Comparison of ENCODE assay signal across 14 cellular contexts in the genomic region with DNA sequence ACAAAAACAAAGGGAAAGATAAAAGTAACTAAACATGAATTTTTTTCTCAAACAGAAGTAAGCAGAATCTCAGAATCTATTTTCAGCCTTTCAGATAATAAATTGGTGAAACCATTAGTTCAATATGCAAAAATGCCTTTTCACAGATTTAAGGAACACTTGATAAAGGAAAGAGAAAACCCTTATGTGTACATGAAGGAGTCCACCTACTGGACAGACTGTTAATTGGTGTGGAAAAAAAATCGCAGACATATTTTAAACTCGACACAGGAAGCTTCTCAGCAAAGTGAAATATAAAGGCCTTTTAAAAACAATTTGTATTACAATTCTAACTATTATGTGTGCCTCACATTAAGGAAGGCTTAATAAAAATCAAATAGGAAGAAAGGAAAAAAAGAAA. TPM values are rescaled to one million over a fixed set of nuclear protein-coding genes. Genes with fewer than 3 reads are reported as not detected.
DNase-seq lines count a peak whose midpoint lies in the region; ATAC-seq, FAIRE-seq and TF ChIP-seq lines count a peak whose summit lies in the region.
"Had no signal": no experiment of that assay in that cellular context is flagged by ENCODE, and none has a peak within 500 bp of the region (broad histone marks: within the 10 kb centered on the region; RNA-seq: fewer than 3 reads in every experiment).

No MANE protein-coding gene starts in this region.

- no peaks in the 10 kb centered on the region for H3K27me3 Mint-ChIP-seq in Caco-2 (ENCODE audit: insufficient read depth, unreplicated experiment)
- H3K27me3 Mint-ChIP-seq in activated CD4-positive, alpha-beta memory T cell treated with anti-CD3 and anti-CD28 coated beads for 36 hours: no peaks in the 10 kb centered on the region

- H3K27me3 ChIP-seq in Caco-2 (replicated peaks; ENCODE audit: control insufficient read depth, insufficient read depth, low read length) (no peaks in the 10 kb centered on the region), kidney epithelial cell (ENCODE audit: control insufficient read depth, insufficient read depth, low read length) (no peaks in the 10 kb centered on the region)
- H3K27me3 ChIP-seq: esophagus squamous epithelium, SJSA1 had no signal

- no peak for FAIRE-seq in HTR-8/SVneo (lab: Jason Lieb, UNC)

- H3K27ac ChIP-seq in VCaP: no peak overlapping the region
- H3K27ac ChIP-seq: esophagus squamous epithelium, SJSA1 had no signal

- CTCF ChIA-PET in Caco-2 (lab: Charles Lee): interaction anchor here (0.6 kb wide), 1 partner anchor 33 kb away, joined by 3 read pairs; no protein-coding TSS in a partner anchor
- CTCF ChIA-PET in activated CD4-positive, alpha-beta memory T cell treated with anti-CD3 and anti-CD28 coated beads for 36 hours (lab: Charles Lee): no interaction called here

- H3K9me3 ChIP-seq in Caco-2: peaks cover 3% of the 10 kb centered on the region; the same call in 1 of the 2 replicates
- H3K9me3 ChIP-seq: esophagus squamous epithelium, HAP-1, SJSA1 had no signal

- no peak overlapping the region for H3K4me3 ChIP-seq in Caco-2 (ENCODE audit: low read depth, low read length)
- H3K4me3 ChIP-seq in kidney epithelial cell (ENCODE audit: low read depth, low read length): no peak overlapping the region
- H3K4me3 ChIP-seq: esophagus squamous epithelium, HAP-1, SJSA1 had no signal

- no peak overlapping the region for H3K4me3 Mint-ChIP-seq in Caco-2 (ENCODE audit: unreplicated experiment)
- no peak overlapping the region for H3K4me3 Mint-ChIP-seq in activated CD4-positive, alpha-beta memory T cell treated with anti-CD3 and anti-CD28 coated beads for 36 hours
- H3K4me3 Mint-ChIP-seq: activated T-helper 1 cell treated with anti-CD3 and anti-CD28 coated beads, Interleukin-12 subunit alpha, Interleukin-12 subunit beta, Interleukin-2, Interleukin-4 antibody, amounts not matched to agents 30 ng/mL and 10 ng/mL and 1 ng/mL, durations not matched to agents 14 hours and 24 hours and 36 hours had no signal

- H3K36me3 ChIP-seq in Caco-2 (ENCODE audit: control insufficient read depth, insufficient read depth, low read length) (no peaks in the 10 kb centered on the region; the same call in 1 of the 2 replicates), kidney epithelial cell (ENCODE audit: control insufficient read depth, insufficient read depth, low read length) (no peaks in the 10 kb centered on the region)
- H3K36me3 ChIP-seq: esophagus squamous epithelium, HAP-1, SJSA1 had no signal

- DNase-seq in Caco-2 (peak in 1 of 2 experiments; percentile 32), HTR-8/SVneo (ENCODE audit: insufficient read length, low spot score) (peak; percentile 10), kidney epithelial cell (ENCODE audit: low read depth) (no peak), NCI-H1048 (lab: John Stamatoyannopoulos, UW) (no peak), NK-92 (lab: John Stamatoyannopoulos, UW; ENCODE audit: unreplicated experiment) (no peak)
- DNase-seq in activated CD4-positive, alpha-beta memory T cell treated with anti-CD3 and anti-CD28 coated beads for 36 hours: no peak
- DNase-seq: esophagus squamous epithelium, GDM1, occipital lobe had no signal

- peak; percentile 29 to 32 for TF ChIP-seq CTCF in Caco-2 (IDR thresholded peaks at IDR 0.05; ENCODE audit: insufficient read depth in 1 of 2, low read depth in 1 of 2, low read length in 1 of 2, severe bottlenecking in 1 of 2, unreplicated experiment in 1 of 2)
- peak; percentile 79 for TF ChIP-seq CTCF in VCaP (conservative IDR thresholded peaks at IDR 0.05)
- TF ChIP-seq CTCF in kidney epithelial cell (IDR thresholded peaks at IDR 0.05; ENCODE audit: insufficient read depth, low read length, poor library complexity, severe bottlenecking): peak; percentile 28

- no peaks in the 10 kb centered on the region for H3K36me3 Mint-ChIP-seq in Caco-2 (ENCODE audit: insufficient read depth, unreplicated experiment)
- no peaks in the 10 kb centered on the region for H3K36me3 Mint-ChIP-seq in activated CD4-positive, alpha-beta memory T cell treated with anti-CD3 and anti-CD28 coated beads for 36 hours

- ATAC-seq in GM21381 (IDR thresholded peaks at IDR 0.05; ENCODE audit: unreplicated experiment): no peak

- no TSS peak for BruUV-seq in Caco-2 (replicated peaks; lab: Mats Ljungman, UMichigan)

- H3K27ac Mint-ChIP-seq in Caco-2 (ENCODE audit: unreplicated experiment): peak overlapping the region; percentile 72
- no peak overlapping the region for H3K27ac Mint-ChIP-seq in activated CD4-positive, alpha-beta memory T cell treated with anti-CD3 and anti-CD28 coated beads for 36 hours
- H3K27ac Mint-ChIP-seq: activated T-helper 1 cell treated with anti-CD3 and anti-CD28 coated beads, Interleukin-12 subunit alpha, Interleukin-12 subunit beta, Interleukin-2, Interleukin-4 antibody, amounts not matched to agents 30 ng/mL and 10 ng/mL and 1 ng/mL, durations not matched to agents 14 hours and 24 hours and 36 hours had no signal

- POLR2A ChIA-PET in Caco-2 (lab: Charles Lee): no interaction called here
- POLR2A ChIA-PET in activated CD4-positive, alpha-beta memory T cell treated with anti-CD3 and anti-CD28 coated beads for 36 hours (lab: Charles Lee): no interaction called here

- H3K4me1 ChIP-seq in Caco-2: peaks cover 49% of the 10 kb centered on the region
- H3K4me1 ChIP-seq: esophagus squamous epithelium, HAP-1, SJSA1 had no signal

- peaks cover 29% of the 10 kb centered on the region for H3K4me1 Mint-ChIP-seq in Caco-2 (ENCODE audit: low read depth, unreplicated experiment)
- H3K4me1 Mint-ChIP-seq in activated CD4-positive, alpha-beta memory T cell treated with anti-CD3 and anti-CD28 coated beads for 36 hours (ENCODE audit: low read depth): no peaks in the 10 kb centered on the region

- H3K9me3 Mint-ChIP-seq in Caco-2 (ENCODE audit: unreplicated experiment): peaks cover 14% of the 10 kb centered on the region
- no peaks in the 10 kb centered on the region for H3K9me3 Mint-ChIP-seq in activated CD4-positive, alpha-beta memory T cell treated with anti-CD3 and anti-CD28 coated beads for 36 hours
- H3K9me3 Mint-ChIP-seq: activated T-helper 1 cell treated with anti-CD3 and anti-CD28 coated beads, Interleukin-12 subunit alpha, Interleukin-12 subunit beta, Interleukin-2, Interleukin-4 antibody, amounts not matched to agents 30 ng/mL and 10 ng/mL and 1 ng/mL, durations not matched to agents 14 hours and 24 hours and 36 hours had no signal

- intact Hi-C loops in Caco-2 (cut with micrococcal nuclease; ENCODE audit: unreplicated experiment): loop anchor here (1.0 to 5.0 kb wide), 3 partner anchors 42 to 559 kb away; no protein-coding TSS in a partner anchor
- intact Hi-C loops in activated CD4-positive, alpha-beta memory T cell treated with anti-CD3 and anti-CD28 coated beads for 36 hours (cut with micrococcal nuclease): no loop called here

RNA-seq across cellular contexts. Expression of gene COX7B2, which starts 22.3 kb away (rescaled TPM):
- total RNA-seq in Caco-2 (2022) (not detected in 2 replicates), kidney epithelial cell (not detected in 2 replicates)
- total RNA-seq in activated CD4-positive, alpha-beta memory T cell treated with anti-CD3 and anti-CD28 coated beads for 36 hours: not detected
- total RNA-seq: activated T-helper 1 cell treated with anti-CD3 and anti-CD28 coated beads, Interleukin-12 subunit alpha, Interleukin-12 subunit beta, Interleukin-2, Interleukin-4 antibody, amounts not matched to agents 30 ng/mL and 10 ng/mL and 1 ng/mL, durations not matched to agents 14 hours and 24 hours and 36 hours; esophagus squamous epithelium; occipital lobe; SJSA1 had no signal

Comparison
In these comparisons a context has a peak if more than half of its experiments do, and no peak if none do; other contexts are left out.
1. CTCF ChIP-seq: peak in every context shown above with its lines; median percentile 79 in VCaP; 30 in Caco-2; 28 in kidney epithelial cell.